Comparison of ENCODE assay signal across 11 cellular contexts in the genomic region with DNA sequence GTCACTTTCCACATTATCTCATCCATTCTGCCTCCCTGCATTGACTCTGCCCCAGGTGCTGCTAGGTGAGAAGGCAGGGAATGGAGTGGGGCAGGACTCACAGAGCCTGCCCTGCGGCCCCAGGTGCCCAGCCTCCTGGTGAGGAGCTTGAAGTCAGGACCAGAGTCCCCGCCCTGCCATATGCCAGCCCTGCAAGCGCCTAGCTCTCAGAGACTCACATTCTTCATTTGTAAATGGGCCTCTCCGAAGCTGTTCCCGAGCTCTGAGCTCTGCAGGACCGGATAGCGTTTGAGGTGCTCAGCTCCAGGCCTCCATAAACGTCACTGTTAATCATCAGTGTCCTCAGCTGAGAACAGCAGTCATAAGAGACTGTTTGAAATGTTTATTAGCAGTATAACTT.
A peak's percentile ranks its signal among the peaks of the same experiment; 100 is the strongest.
DNase-seq lines count a peak whose midpoint lies in the region; FAIRE-seq and TF ChIP-seq lines count a peak whose summit lies in the region.
"Had no signal": no experiment of that assay in that cellular context is flagged by ENCODE, and none has a peak within 500 bp of the region (broad histone marks: within the 10 kb centered on the region; RNA-seq: fewer than 3 reads in every experiment).

No MANE protein-coding gene starts in this region.

- H3K27ac ChIP-seq in AG04450 (ENCODE audit: low read depth, low read length) (peak overlapping the region; percentile 47), muscle layer of colon (ENCODE audit: low read depth, low read length) (peak overlapping the region; percentile 59), OCI-LY7 (ENCODE audit: low read depth, low read length, poor library complexity, severe bottlenecking) (no peak overlapping the region)

- no peak for TF ChIP-seq CTCF in AG04450 (IDR thresholded peaks at IDR 0.05; ENCODE audit: low read depth, low read length)
- no peak for TF ChIP-seq CTCF in LNCaP clone FGC (IDR thresholded peaks at IDR 0.05; ENCODE audit: control insufficient read depth, extremely low read depth, insufficient read depth)
- no peak for TF ChIP-seq CTCF in OCI-LY7 (conservative IDR thresholded peaks at IDR 0.05; ENCODE audit: low read length)

- H3K4me2 ChIP-seq in OCI-LY7 (ENCODE audit: low read length) = no peak overlapping the region

- no peaks in the 10 kb centered on the region for H3K27me3 ChIP-seq in AG04450 (ENCODE audit: control insufficient read depth, insufficient read depth, low read length)
- H3K27me3 ChIP-seq in muscle layer of colon (ENCODE audit: control insufficient read depth in 1 of 2, insufficient read depth in 2 of 2, low read length in 2 of 2) = no peaks in the 10 kb centered on the region

- intact Hi-C loops in OCI-LY7 (cut with micrococcal nuclease; ENCODE audit: unreplicated experiment) = no loop called here

- BruUV-seq in OCI-LY7 (replicated peaks; lab: Mats Ljungman, UMichigan) = no TSS peak

- POLR2A ChIA-PET in AG04450 (lab: Yijun Ruan, JAX) = interaction anchor here (1.1 to 1.9 kb wide), 3 partner anchors 16 to 25 kb away, joined by 4 to 7 read pairs (median 4); no protein-coding TSS in a partner anchor
- POLR2A ChIA-PET in OCI-LY7 (lab: Charles Lee) = interaction anchor here (0.5 kb wide), 1 partner anchor 57 kb away, joined by 3 read pairs; no protein-coding TSS in a partner anchor

- H3K36me3 ChIP-seq in muscle layer of colon (ENCODE audit: insufficient read depth, low read length) = no peaks in the 10 kb centered on the region
- no peaks in the 10 kb centered on the region for H3K36me3 ChIP-seq in OCI-LY7 (ENCODE audit: insufficient read depth, low read length)

- H3K9me3 ChIP-seq in AG04450 (ENCODE audit: control insufficient read depth, insufficient read depth, low read length) (no peaks in the 10 kb centered on the region), muscle layer of colon (ENCODE audit: low read length) (no peaks in the 10 kb centered on the region), OCI-LY7 (ENCODE audit: low read length) (no peaks in the 10 kb centered on the region)

- H3K9ac ChIP-seq in muscle layer of colon (ENCODE audit: low read length) = peak overlapping the region; percentile 34

- H3K4me1 ChIP-seq in muscle layer of colon (ENCODE audit: insufficient read depth, low read length) (peaks cover 61% of the 10 kb centered on the region), OCI-LY7 (ENCODE audit: insufficient read depth, low read length, poor library complexity, severe bottlenecking) (no peaks in the 10 kb centered on the region)

- no peaks in the 10 kb centered on the region for H3K9me2 ChIP-seq in OCI-LY7 (ENCODE audit: insufficient read depth, low read length)

- H2AFZ ChIP-seq in OCI-LY7 (ENCODE audit: low read length) = no peak overlapping the region

- no peak for DNase-seq in AG04450 (ENCODE audit: low read depth, low spot score)
- peak; percentile 70 for DNase-seq in LNCaP clone FGC (ENCODE audit: low read depth)
- DNase-seq in cerebellar nuclear complex (lab: John Stamatoyannopoulos, UW) = peak; percentile 70 to 82
- DNase-seq in stimulated activated CD4-positive, alpha-beta T cell treated with anti-CD3 and anti-CD28 coated beads, Interleukin-4, amount 100 ng/mL, for 24 hours = no peak
- no peak for DNase-seq in MV-4-11 (lab: John Stamatoyannopoulos, UW)
- DNase-seq in HTR-8/SVneo (ENCODE audit: insufficient read length, low spot score) = no peak
- DNase-seq in OCI-LY7 (ENCODE audit: low spot score) = no peak
- DNase-seq: NCI-H1105 treated with DMSO at 0.1 percent for 48 hours; stimulated activated CD4-positive, alpha-beta T cell treated with anti-CD3 and anti-CD28 coated beads, Interleukin-4, amount 100 ng/mL, for 1 hour had no signal

- no peaks in the 10 kb centered on the region for H3K79me2 ChIP-seq in OCI-LY7 (ENCODE audit: insufficient read depth, low read depth, low read length)

- CTCF ChIA-PET in AG04450 (lab: Charles Lee) (interaction anchor here (1.1 to 1.9 kb wide), 2 partner anchors 11 to 34 kb away, joined by 3 to 16 read pairs; no protein-coding TSS in a partner anchor), OCI-LY7 (lab: Charles Lee; ENCODE audit: unreplicated experiment) (no interaction called here)

- no peak overlapping the region for H3K4me3 ChIP-seq in AG04450 (ENCODE audit: low read depth, low read length)
- no peak overlapping the region for H3K4me3 ChIP-seq in LNCaP clone FGC (ENCODE audit: low read depth, low read length)
- no peak overlapping the region for H3K4me3 ChIP-seq in muscle layer of colon (ENCODE audit: low read depth in 1 of 2, low read length in 2 of 2)
- H3K4me3 ChIP-seq in OCI-LY7 (ENCODE audit: low read depth, low read length, poor library complexity, severe bottlenecking) = no peak overlapping the region

- FAIRE-seq in HTR-8/SVneo (lab: Jason Lieb, UNC) = no peak
- FAIRE-seq: GM18507 had no signal

- no peaks in the 10 kb centered on the region for H4K20me1 ChIP-seq in OCI-LY7 (ENCODE audit: insufficient read depth, low read length)

Comparison
In these comparisons a context has a peak if more than half of its experiments do, and no peak if none do; other contexts are left out.
1. DNase-seq: peak in LNCaP clone FGC (single experiment) and cerebellar nuclear complex (2 of 2); none in AG04450 (single experiment), stimulated activated CD4-positive, alpha-beta T cell treated with anti-CD3 and anti-CD28 coated beads, Interleukin-4, amount 100 ng/mL, for 24 hours (single experiment), MV-4-11 (single experiment), HTR-8/SVneo (single experiment) and OCI-LY7 (single experiment).